1 cellular context compared by ENCODE assay signal in the genomic region with DNA sequence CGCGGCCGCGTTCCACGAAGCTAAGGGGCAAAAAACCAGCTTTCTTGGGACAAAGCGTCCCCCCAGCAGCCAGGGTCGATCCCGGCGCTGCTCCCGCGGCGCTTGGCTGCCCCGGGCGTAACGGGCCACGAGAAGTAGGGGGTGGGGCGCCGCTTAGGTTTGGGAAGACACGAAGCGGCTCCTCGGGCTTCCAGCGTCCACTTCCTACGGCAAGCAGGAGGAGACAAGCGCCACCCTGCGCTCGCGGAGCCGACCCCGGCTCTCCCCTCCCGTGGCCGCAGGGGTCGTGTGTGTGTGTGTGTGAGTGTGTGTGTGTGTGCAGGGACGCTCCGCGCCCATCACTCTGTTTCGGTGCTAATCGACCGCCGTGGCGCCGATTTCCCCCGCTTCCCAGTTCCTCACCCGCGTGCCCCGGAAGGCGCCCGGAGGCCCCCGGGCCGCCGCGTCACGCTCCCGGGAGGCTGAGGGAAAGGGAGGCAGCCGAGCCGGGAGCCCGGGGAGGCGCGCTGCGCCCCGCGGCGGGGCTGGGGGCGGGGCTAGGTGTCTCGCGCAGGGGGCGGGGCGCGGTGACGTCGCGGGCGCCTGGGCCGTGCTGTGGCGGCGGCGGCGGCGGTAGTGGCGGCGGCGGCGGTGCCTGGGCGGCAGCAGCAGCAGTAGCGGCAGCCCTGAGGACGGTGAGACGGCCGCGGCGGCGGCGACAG.
A peak's percentile ranks its signal among the peaks of the same experiment; 100 is the strongest.
TF ChIP-seq lines count a peak whose summit lies in the region.

A gene (plus strand): TSS at position 575 of the 701 bp plus-strand sequence. CDS start 36,681 bp downstream, outside the sequence.

TF ChIP-seq in HepG2, 621 proteins besides CTCF, POLR2A, EP300 and RAD21 (continued from another document and continues in another):
- TF ChIP-seq ZFP41 (CRISPR knock-in tag; IDR thresholded peaks at IDR 0.05; ENCODE audit: borderline replicate concordance), result peak; percentile 54; the same call in 1 of the 2 replicates
- TF ChIP-seq FOSL2 (CRISPR knock-in tag; IDR thresholded peaks at IDR 0.05), result no peak
- peak; percentile 29; the same call in 1 of the 2 replicates for TF ChIP-seq SATB2 (CRISPR knock-in tag; IDR thresholded peaks at IDR 0.05)
- TF ChIP-seq ZNF547 (CRISPR knock-in tag; IDR thresholded peaks at IDR 0.05), result no peak
- TF ChIP-seq GATAD2A (CRISPR knock-in tag; IDR thresholded peaks at IDR 0.05), result peak; percentile 51
- peak; percentile 88; the same call in 1 of the 2 replicates for TF ChIP-seq CCDC6 (CRISPR knock-in tag; IDR thresholded peaks at IDR 0.05)
- peak; percentile 19; the same call in 1 of the 2 replicates for TF ChIP-seq FOXP1 (IDR thresholded peaks at IDR 0.05)
- TF ChIP-seq FOXP1 (CRISPR knock-in tag; IDR thresholded peaks at IDR 0.05), result no peak
- no peak for TF ChIP-seq MTA3 (CRISPR knock-in tag; IDR thresholded peaks at IDR 0.05)
- no peak for TF ChIP-seq ZNF782 (CRISPR knock-in tag; IDR thresholded peaks at IDR 0.05; ENCODE audit: borderline replicate concordance)
- TF ChIP-seq KMT2A (CRISPR knock-in tag; IDR thresholded peaks at IDR 0.05), result peak; percentile 77; the same call in 1 of the 2 replicates
- TF ChIP-seq ZBTB3 (CRISPR knock-in tag; IDR thresholded peaks at IDR 0.05; ENCODE audit: borderline replicate concordance, low read depth), result peak; percentile 79; the same call in 1 of the 2 replicates
- TF ChIP-seq SP2 (CRISPR knock-in tag; IDR thresholded peaks at IDR 0.05), result peak; percentile 49; the same call in 1 of the 2 replicates
- no peak for TF ChIP-seq ZNF20 (CRISPR knock-in tag; IDR thresholded peaks at IDR 0.05)
- peak; percentile 64 for TF ChIP-seq TBX3 (IDR thresholded peaks at IDR 0.05; ENCODE audit: borderline replicate concordance)
- 0 out of 2 replicates have a peak, but pooled peaks have one; percentile 33 for TF ChIP-seq GPN1 (CRISPR knock-in tag; IDR thresholded peaks at IDR 0.05; ENCODE audit: borderline replicate concordance)
- no peak for TF ChIP-seq GZF1 (CRISPR knock-in tag; IDR thresholded peaks at IDR 0.05)
- TF ChIP-seq KDM5A (IDR thresholded peaks at IDR 0.05; ENCODE audit: borderline replicate concordance, low read length), result peak; percentile 58; the same call in 1 of the 2 replicates
- TF ChIP-seq, protein P1, sequence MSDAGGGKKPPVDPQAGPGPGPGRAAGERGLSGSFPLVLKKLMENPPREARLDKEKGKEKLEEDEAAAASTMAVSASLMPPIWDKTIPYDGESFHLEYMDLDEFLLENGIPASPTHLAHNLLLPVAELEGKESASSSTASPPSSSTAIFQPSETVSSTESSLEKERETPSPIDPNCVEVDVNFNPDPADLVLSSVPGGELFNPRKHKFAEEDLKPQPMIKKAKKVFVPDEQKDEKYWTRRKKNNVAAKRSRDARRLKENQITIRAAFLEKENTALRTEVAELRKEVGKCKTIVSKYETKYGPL (CRISPR knock-in tag; IDR thresholded peaks at IDR 0.05), result no peak
- TF ChIP-seq, protein P2, sequence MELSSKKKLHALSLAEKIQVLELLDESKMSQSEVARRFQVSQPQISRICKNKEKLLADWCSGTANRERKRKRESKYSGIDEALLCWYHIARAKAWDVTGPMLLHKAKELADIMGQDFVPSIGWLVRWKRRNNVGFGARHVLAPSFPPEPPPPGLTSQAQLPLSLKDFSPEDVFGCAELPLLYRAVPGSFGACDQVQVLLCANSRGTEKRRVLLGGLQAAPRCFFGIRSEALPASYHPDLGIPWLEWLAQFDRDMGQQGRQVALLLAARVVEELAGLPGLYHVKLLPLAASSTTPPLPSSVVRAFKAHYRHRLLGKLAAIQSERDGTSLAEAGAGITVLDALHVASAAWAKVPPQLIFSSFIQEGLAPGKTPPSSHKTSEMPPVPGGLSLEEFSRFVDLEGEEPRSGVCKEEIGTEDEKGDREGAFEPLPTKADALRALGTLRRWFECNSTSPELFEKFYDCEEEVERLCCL (CRISPR knock-in tag; IDR thresholded peaks at IDR 0.05; ENCODE audit: borderline replicate concordance), result no peak
- TF ChIP-seq GFI1 (CRISPR knock-in tag; IDR thresholded peaks at IDR 0.05; ENCODE audit: borderline replicate concordance), result no peak
- TF ChIP-seq, protein P3, sequence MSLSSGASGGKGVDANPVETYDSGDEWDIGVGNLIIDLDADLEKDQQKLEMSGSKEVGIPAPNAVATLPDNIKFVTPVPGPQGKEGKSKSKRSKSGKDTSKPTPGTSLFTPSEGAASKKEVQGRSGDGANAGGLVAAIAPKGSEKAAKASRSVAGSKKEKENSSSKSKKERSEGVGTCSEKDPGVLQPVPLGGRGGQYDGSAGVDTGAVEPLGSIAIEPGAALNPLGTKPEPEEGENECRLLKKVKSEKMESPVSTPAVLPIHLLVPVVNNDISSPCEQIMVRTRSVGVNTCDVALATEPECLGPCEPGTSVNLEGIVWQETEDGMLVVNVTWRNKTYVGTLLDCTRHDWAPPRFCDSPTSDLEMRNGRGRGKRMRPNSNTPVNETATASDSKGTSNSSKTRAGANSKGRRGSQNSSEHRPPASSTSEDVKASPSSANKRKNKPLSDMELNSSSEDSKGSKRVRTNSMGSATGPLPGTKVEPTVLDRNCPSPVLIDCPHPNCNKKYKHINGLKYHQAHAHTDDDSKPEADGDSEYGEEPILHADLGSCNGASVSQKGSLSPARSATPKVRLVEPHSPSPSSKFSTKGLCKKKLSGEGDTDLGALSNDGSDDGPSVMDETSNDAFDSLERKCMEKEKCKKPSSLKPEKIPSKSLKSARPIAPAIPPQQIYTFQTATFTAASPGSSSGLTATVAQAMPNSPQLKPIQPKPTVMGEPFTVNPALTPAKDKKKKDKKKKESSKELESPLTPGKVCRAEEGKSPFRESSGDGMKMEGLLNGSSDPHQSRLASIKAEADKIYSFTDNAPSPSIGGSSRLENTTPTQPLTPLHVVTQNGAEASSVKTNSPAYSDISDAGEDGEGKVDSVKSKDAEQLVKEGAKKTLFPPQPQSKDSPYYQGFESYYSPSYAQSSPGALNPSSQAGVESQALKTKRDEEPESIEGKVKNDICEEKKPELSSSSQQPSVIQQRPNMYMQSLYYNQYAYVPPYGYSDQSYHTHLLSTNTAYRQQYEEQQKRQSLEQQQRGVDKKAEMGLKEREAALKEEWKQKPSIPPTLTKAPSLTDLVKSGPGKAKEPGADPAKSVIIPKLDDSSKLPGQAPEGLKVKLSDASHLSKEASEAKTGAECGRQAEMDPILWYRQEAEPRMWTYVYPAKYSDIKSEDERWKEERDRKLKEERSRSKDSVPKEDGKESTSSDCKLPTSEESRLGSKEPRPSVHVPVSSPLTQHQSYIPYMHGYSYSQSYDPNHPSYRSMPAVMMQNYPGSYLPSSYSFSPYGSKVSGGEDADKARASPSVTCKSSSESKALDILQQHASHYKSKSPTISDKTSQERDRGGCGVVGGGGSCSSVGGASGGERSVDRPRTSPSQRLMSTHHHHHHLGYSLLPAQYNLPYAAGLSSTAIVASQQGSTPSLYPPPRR (CRISPR knock-in tag; IDR thresholded peaks at IDR 0.05; ENCODE audit: borderline replicate concordance), result no peak
- TF ChIP-seq, protein P4, sequence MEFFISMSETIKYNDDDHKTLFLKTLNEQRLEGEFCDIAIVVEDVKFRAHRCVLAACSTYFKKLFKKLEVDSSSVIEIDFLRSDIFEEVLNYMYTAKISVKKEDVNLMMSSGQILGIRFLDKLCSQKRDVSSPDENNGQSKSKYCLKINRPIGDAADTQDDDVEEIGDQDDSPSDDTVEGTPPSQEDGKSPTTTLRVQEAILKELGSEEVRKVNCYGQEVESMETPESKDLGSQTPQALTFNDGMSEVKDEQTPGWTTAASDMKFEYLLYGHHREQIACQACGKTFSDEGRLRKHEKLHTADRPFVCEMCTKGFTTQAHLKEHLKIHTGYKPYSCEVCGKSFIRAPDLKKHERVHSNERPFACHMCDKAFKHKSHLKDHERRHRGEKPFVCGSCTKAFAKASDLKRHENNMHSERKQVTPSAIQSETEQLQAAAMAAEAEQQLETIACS (CRISPR knock-in tag; IDR thresholded peaks at IDR 0.05), result peak; percentile 23; the same call in 1 of the 2 replicates
- TF ChIP-seq HDAC1 (CRISPR knock-in tag; IDR thresholded peaks at IDR 0.05), result peak; percentile 78; the same call in 1 of the 2 replicates
- TF ChIP-seq MTF2 (CRISPR knock-in tag; IDR thresholded peaks at IDR 0.05; ENCODE audit: borderline replicate concordance), result no peak
- TF ChIP-seq, protein P5, sequence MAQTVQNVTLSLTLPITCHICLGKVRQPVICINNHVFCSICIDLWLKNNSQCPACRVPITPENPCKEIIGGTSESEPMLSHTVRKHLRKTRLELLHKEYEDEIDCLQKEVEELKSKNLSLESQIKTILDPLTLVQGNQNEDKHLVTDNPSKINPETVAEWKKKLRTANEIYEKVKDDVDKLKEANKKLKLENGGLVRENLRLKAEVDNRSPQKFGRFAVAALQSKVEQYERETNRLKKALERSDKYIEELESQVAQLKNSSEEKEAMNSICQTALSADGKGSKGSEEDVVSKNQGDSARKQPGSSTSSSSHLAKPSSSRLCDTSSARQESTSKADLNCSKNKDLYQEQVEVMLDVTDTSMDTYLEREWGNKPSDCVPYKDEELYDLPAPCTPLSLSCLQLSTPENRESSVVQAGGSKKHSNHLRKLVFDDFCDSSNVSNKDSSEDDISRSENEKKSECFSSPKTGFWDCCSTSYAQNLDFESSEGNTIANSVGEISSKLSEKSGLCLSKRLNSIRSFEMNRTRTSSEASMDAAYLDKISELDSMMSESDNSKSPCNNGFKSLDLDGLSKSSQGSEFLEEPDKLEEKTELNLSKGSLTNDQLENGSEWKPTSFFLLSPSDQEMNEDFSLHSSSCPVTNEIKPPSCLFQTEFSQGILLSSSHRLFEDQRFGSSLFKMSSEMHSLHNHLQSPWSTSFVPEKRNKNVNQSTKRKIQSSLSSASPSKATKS (CRISPR knock-in tag; IDR thresholded peaks at IDR 0.05), result no peak
- no peak for TF ChIP-seq NCOA5 (CRISPR knock-in tag; IDR thresholded peaks at IDR 0.05)
- TF ChIP-seq, protein P6, sequence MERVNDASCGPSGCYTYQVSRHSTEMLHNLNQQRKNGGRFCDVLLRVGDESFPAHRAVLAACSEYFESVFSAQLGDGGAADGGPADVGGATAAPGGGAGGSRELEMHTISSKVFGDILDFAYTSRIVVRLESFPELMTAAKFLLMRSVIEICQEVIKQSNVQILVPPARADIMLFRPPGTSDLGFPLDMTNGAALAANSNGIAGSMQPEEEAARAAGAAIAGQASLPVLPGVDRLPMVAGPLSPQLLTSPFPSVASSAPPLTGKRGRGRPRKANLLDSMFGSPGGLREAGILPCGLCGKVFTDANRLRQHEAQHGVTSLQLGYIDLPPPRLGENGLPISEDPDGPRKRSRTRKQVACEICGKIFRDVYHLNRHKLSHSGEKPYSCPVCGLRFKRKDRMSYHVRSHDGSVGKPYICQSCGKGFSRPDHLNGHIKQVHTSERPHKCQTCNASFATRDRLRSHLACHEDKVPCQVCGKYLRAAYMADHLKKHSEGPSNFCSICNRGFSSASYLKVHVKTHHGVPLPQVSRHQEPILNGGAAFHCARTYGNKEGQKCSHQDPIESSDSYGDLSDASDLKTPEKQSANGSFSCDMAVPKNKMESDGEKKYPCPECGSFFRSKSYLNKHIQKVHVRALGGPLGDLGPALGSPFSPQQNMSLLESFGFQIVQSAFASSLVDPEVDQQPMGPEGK (CRISPR knock-in tag; IDR thresholded peaks at IDR 0.05), result peak; percentile 74
- TF ChIP-seq, protein P7, sequence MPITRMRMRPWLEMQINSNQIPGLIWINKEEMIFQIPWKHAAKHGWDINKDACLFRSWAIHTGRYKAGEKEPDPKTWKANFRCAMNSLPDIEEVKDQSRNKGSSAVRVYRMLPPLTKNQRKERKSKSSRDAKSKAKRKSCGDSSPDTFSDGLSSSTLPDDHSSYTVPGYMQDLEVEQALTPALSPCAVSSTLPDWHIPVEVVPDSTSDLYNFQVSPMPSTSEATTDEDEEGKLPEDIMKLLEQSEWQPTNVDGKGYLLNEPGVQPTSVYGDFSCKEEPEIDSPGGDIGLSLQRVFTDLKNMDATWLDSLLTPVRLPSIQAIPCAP (CRISPR knock-in tag; IDR thresholded peaks at IDR 0.05; ENCODE audit: low read depth), result no peak
- TF ChIP-seq ZNF331 (CRISPR knock-in tag; IDR thresholded peaks at IDR 0.05), result no peak
- TF ChIP-seq ARNT (IDR thresholded peaks at IDR 0.05), result no peak
- peak; percentile 21; the same call in 1 of the 2 replicates for TF ChIP-seq SP140L (CRISPR knock-in tag; IDR thresholded peaks at IDR 0.05; ENCODE audit: borderline replicate concordance)
- TF ChIP-seq ZNF224 (CRISPR knock-in tag; IDR thresholded peaks at IDR 0.05), result peak; percentile 89; the same call in 1 of the 2 replicates
- TF ChIP-seq SMYD3 (CRISPR knock-in tag; IDR thresholded peaks at IDR 0.05), result no peak
- TF ChIP-seq, protein P8, sequence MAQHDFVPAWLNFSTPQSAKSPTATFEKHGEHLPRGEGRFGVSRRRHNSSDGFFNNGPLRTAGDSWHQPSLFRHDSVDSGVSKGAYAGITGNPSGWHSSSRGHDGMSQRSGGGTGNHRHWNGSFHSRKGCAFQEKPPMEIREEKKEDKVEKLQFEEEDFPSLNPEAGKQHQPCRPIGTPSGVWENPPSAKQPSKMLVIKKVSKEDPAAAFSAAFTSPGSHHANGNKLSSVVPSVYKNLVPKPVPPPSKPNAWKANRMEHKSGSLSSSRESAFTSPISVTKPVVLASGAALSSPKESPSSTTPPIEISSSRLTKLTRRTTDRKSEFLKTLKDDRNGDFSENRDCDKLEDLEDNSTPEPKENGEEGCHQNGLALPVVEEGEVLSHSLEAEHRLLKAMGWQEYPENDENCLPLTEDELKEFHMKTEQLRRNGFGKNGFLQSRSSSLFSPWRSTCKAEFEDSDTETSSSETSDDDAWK (CRISPR knock-in tag; IDR thresholded peaks at IDR 0.05), result no peak
- TF ChIP-seq, protein P9, sequence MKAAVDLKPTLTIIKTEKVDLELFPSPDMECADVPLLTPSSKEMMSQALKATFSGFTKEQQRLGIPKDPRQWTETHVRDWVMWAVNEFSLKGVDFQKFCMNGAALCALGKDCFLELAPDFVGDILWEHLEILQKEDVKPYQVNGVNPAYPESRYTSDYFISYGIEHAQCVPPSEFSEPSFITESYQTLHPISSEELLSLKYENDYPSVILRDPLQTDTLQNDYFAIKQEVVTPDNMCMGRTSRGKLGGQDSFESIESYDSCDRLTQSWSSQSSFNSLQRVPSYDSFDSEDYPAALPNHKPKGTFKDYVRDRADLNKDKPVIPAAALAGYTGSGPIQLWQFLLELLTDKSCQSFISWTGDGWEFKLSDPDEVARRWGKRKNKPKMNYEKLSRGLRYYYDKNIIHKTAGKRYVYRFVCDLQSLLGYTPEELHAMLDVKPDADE (CRISPR knock-in tag; IDR thresholded peaks at IDR 0.05), result no peak
- no peak for TF ChIP-seq ZNF790 (CRISPR knock-in tag; IDR thresholded peaks at IDR 0.05; ENCODE audit: borderline replicate concordance)
